8 cellular contexts compared by ENCODE assay signal in the genomic region with DNA sequence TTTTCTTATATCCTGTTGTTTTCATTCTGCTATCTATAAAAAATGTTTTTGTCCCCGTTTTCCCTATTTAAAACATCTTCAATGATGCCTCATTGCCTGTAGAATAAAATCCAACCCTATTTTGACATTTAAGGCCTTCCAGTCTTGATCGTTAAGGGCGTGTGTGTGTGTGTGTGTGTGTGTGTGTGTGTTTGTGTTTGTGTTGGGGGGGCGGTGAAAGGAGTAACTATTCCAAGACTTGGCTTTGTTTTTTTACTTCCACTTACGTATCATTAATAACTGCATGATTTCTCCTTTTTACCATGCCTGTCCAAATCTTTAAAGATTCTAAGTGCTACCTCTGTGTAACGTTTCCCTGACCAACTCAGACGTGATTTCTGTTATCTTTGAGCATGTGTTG. TPM values are rescaled to one million over a fixed set of nuclear protein-coding genes. Genes with fewer than 3 reads are reported as not detected.
DNase-seq lines count a peak whose midpoint lies in the region; ATAC-seq and TF ChIP-seq lines count a peak whose summit lies in the region.

No MANE protein-coding gene starts in this region.

- H3K9me3 Mint-ChIP-seq in activated T-cell treated with anti-CD3 and anti-CD28 coated beads, Interleukin-2, amount 50 U/mL, for 4 hours = no peaks in the 10 kb centered on the region
- H3K9me3 Mint-ChIP-seq in stimulated activated memory B cell treated with anti-CD40 and anti-IgM and Interleukin-4, amounts not matched to agents 10 μg/mL and 1 μg/mL and 100 μg/mL, for 72 hours = no peaks in the 10 kb centered on the region

- 3% methylated on average over 7 of the region's 7 CpGs for WGBS in right cardiac atrium

- no peak for ATAC-seq in activated T-cell treated with anti-CD3 and anti-CD28 coated beads, Interleukin-2, amount 50 U/mL, for 4 hours
- ATAC-seq in right cardiac atrium = no peak
- ATAC-seq in stimulated activated memory B cell treated with anti-CD40 and anti-IgM and Interleukin-4, amounts not matched to agents 10 μg/mL and 1 μg/mL and 100 μg/mL, for 72 hours = no peak
- ATAC-seq in GM18502 (IDR thresholded peaks at IDR 0.05; ENCODE audit: poor library complexity, unreplicated experiment) = no peak

- peak overlapping the region; percentile 98 for H3K4me3 Mint-ChIP-seq in activated T-cell treated with anti-CD3 and anti-CD28 coated beads, Interleukin-2, amount 50 U/mL, for 4 hours
- peak overlapping the region; percentile 98 for H3K4me3 Mint-ChIP-seq in stimulated activated memory B cell treated with anti-CD40 and anti-IgM and Interleukin-4, amounts not matched to agents 10 μg/mL and 1 μg/mL and 100 μg/mL, for 72 hours

- no peak for TF ChIP-seq CTCF in VCaP (conservative IDR thresholded peaks at IDR 0.05)

- no peaks in the 10 kb centered on the region for H3K4me1 ChIP-seq in right cardiac atrium (ENCODE audit: control insufficient read depth, insufficient read depth, low read length)

- H3K36me3 Mint-ChIP-seq in activated T-cell treated with anti-CD3 and anti-CD28 coated beads, Interleukin-2, amount 50 U/mL, for 4 hours (ENCODE audit: insufficient read depth) = peaks cover 28% of the 10 kb centered on the region
- peaks cover 29% of the 10 kb centered on the region for H3K36me3 Mint-ChIP-seq in stimulated activated memory B cell treated with anti-CD40 and anti-IgM and Interleukin-4, amounts not matched to agents 10 μg/mL and 1 μg/mL and 100 μg/mL, for 72 hours

- H3K9me3 ChIP-seq in right cardiac atrium (ENCODE audit: control insufficient read depth, low read length) = no peaks in the 10 kb centered on the region

- H3K27ac ChIP-seq in VCaP (peak overlapping the region; percentile 30; the same call in 1 of the 2 replicates), right cardiac atrium (ENCODE audit: low read length) (no peak overlapping the region)

- H3K27ac Mint-ChIP-seq in stimulated activated memory B cell treated with anti-CD40 and anti-IgM and Interleukin-4, amounts not matched to agents 10 μg/mL and 1 μg/mL and 100 μg/mL, for 72 hours = peak overlapping the region; percentile 96

- no peak for DNase-seq in activated T-cell treated with anti-CD3 and anti-CD28 coated beads, Interleukin-2, amount 50 U/mL, for 4 hours
- DNase-seq in activated T-cell treated with anti-CD3 and anti-CD28 coated beads, Interleukin-2, amount 50 U/mL, for 48 hours = no peak
- DNase-seq in right cardiac atrium (no peak), UCSD-AML1 (lab: John Stamatoyannopoulos, UW; ENCODE audit: unreplicated experiment) (no peak)
- no peak for DNase-seq in effector CD4-positive, alpha-beta T cell

- no peaks in the 10 kb centered on the region for H3K27me3 Mint-ChIP-seq in activated T-cell treated with anti-CD3 and anti-CD28 coated beads, Interleukin-2, amount 50 U/mL, for 4 hours (ENCODE audit: low read depth)
- no peaks in the 10 kb centered on the region for H3K27me3 Mint-ChIP-seq in stimulated activated memory B cell treated with anti-CD40 and anti-IgM and Interleukin-4, amounts not matched to agents 10 μg/mL and 1 μg/mL and 100 μg/mL, for 72 hours

- intact Hi-C loops in right cardiac atrium (cut with DNase I) = no loop called here

- peak overlapping the region; percentile 79 for H3K4me3 ChIP-seq in right cardiac atrium (ENCODE audit: low read length)

- H3K27me3 ChIP-seq in right cardiac atrium (ENCODE audit: control insufficient read depth, insufficient read depth) = no peaks in the 10 kb centered on the region

- H3K4me1 Mint-ChIP-seq in activated T-cell treated with anti-CD3 and anti-CD28 coated beads, Interleukin-2, amount 50 U/mL, for 4 hours (ENCODE audit: low read depth) = peaks cover 52% of the 10 kb centered on the region
- H3K4me1 Mint-ChIP-seq in stimulated activated memory B cell treated with anti-CD40 and anti-IgM and Interleukin-4, amounts not matched to agents 10 μg/mL and 1 μg/mL and 100 μg/mL, for 72 hours = peaks cover 46% of the 10 kb centered on the region

RNA-seq across cellular contexts. Expression of a gene that starts 0.8 kb away (rescaled TPM):
- total RNA-seq in activated T-cell treated with anti-CD3 and anti-CD28 coated beads, Interleukin-2, amount 50 U/mL, for 4 hours = 10 to 100 TPM; 21.6 to 22.0 (median 21.7) TPM
- 10 to 100 TPM; 11.2 to 17.7 (median 13.2) TPM for total RNA-seq in right cardiac atrium
- 10.5 TPM for polyA plus RNA-seq in right cardiac atrium

RNA-seq across cellular contexts. Expression of a gene that starts 1.0 kb away (rescaled TPM):
- total RNA-seq in activated T-cell treated with anti-CD3 and anti-CD28 coated beads, Interleukin-2, amount 50 U/mL, for 4 hours = 10 to 100 TPM; 86.1 to 88.6 (median 87.9) TPM
- 10 to 100 TPM; 15.2 to 16.7 (median 15.6) TPM for total RNA-seq in right cardiac atrium
- polyA plus RNA-seq in right cardiac atrium = 5.3 TPM

RNA-seq across cellular contexts. Expression of a gene that starts 55.0 kb away (rescaled TPM):
- total RNA-seq in activated T-cell treated with anti-CD3 and anti-CD28 coated beads, Interleukin-2, amount 50 U/mL, for 4 hours = 10 to 100 TPM in 1 of 3 donors, 1 to 10 TPM in 2; 7.6 to 11.1 (median 8.1) TPM
- total RNA-seq in right cardiac atrium = 1 to 10 TPM in 2 of 4 donors, under 1 TPM in 2; 0.54 to 1.4 (median 1.0) TPM
- polyA plus RNA-seq in right cardiac atrium = 0.70 TPM

RNA-seq across cellular contexts. Expression of a gene that starts 55.3 kb away (rescaled TPM):
- total RNA-seq in activated T-cell treated with anti-CD3 and anti-CD28 coated beads, Interleukin-2, amount 50 U/mL, for 4 hours = 10 to 100 TPM; 21.9 to 25.4 (median 24.8) TPM
- total RNA-seq in right cardiac atrium = 1 to 10 TPM; 6.6 to 8.2 (median 7.4) TPM
- 7.5 TPM for polyA plus RNA-seq in right cardiac atrium

Comparison
In these comparisons a context has a peak if more than half of its experiments do, and no peak if none do; other contexts are left out.
1. RNA of a gene that starts 1.0 kb away (total RNA-seq): 86.1 to 88.6 TPM in activated T-cell treated with anti-CD3 and anti-CD28 coated beads, Interleukin-2, amount 50 U/mL, for 4 hours; 15.2 to 16.7 TPM in right cardiac atrium; every median in the first group is over 4 times any median in the second.